ENCODE assay signal across 2 cellular contexts in genomic region chr13:29702912-29703351, GRCh38.
TF ChIP-seq lines count a peak whose summit lies in the region.

No MANE protein-coding gene starts in this region.

TF ChIP-seq in GM23338, 12 proteins besides CTCF, POLR2A, EP300 and RAD21 (continued from another document):
- TF ChIP-seq ZNF462 (CRISPR knock-in tag; IDR thresholded peaks at IDR 0.05), result no peak
- TF ChIP-seq NANOG (IDR thresholded peaks at IDR 0.05; ENCODE audit: borderline replicate concordance), result no peak
- no peak for TF ChIP-seq ETS1 (IDR thresholded peaks at IDR 0.05)
- TF ChIP-seq REST (IDR thresholded peaks at IDR 0.05; ENCODE audit: unreplicated experiment), result no peak
- TF ChIP-seq ZNF114 (CRISPR knock-in tag; IDR thresholded peaks at IDR 0.05), result no peak
- no peak for TF ChIP-seq POLR2AphosphoS5 (IDR thresholded peaks at IDR 0.05; ENCODE audit: low read depth)
- TF ChIP-seq EZH2 (IDR thresholded peaks at IDR 0.05; ENCODE audit: low read depth, unreplicated experiment), result no peak
- no peak for TF ChIP-seq EZH2phosphoT487 (IDR thresholded peaks at IDR 0.05; ENCODE audit: unreplicated experiment)
- TF ChIP-seq ZNF331 (CRISPR knock-in tag; IDR thresholded peaks at IDR 0.05; ENCODE audit: low read depth), result no peak

TF ChIP-seq in SK-N-SH, 30 proteins besides CTCF, POLR2A, EP300 and RAD21 (continued from another document):
- TF ChIP-seq IRF3 (IDR thresholded peaks at IDR 0.05; ENCODE audit: low read depth, low read length) (no peak), FOXM1 (IDR thresholded peaks at IDR 0.05; ENCODE audit: low read depth) (no peak), TCF12 (IDR thresholded peaks at IDR 0.05) (peak; percentile 23), GATA2 (CRISPR knock-in tag; IDR thresholded peaks at IDR 0.05) (no peak), RFX5 (IDR thresholded peaks at IDR 0.05; ENCODE audit: low read length) (no peak), YY1 (IDR thresholded peaks at IDR 0.05; ENCODE audit: low read depth) (no peak), MXI1 (IDR thresholded peaks at IDR 0.05; ENCODE audit: low read depth, low read length) (no peak), NFIC (IDR thresholded peaks at IDR 0.05; ENCODE audit: borderline replicate concordance) (peak; percentile 38; the same call in 1 of the 2 replicates), EZH2phosphoT487 (IDR thresholded peaks at IDR 0.05; ENCODE audit: borderline replicate concordance, low read depth) (no peak), USF1 (IDR thresholded peaks at IDR 0.05; ENCODE audit: borderline replicate concordance, low read depth) (no peak), PBX3 (IDR thresholded peaks at IDR 0.05) (no peak), RXRA (IDR thresholded peaks at IDR 0.05; ENCODE audit: borderline replicate concordance, low read depth) (peak; percentile 40; the same call in 1 of the 2 replicates), GABPA (IDR thresholded peaks at IDR 0.05; ENCODE audit: low read depth) (no peak), MEF2A (IDR thresholded peaks at IDR 0.05; ENCODE audit: borderline replicate concordance, low read depth) (no peak), REST (IDR thresholded peaks at IDR 0.05; ENCODE audit: low read depth, low read length) (no peak), SMC3 (IDR thresholded peaks at IDR 0.05; ENCODE audit: low read depth, low read length) (no peak), TEAD4 (IDR thresholded peaks at IDR 0.05; ENCODE audit: borderline replicate concordance, insufficient read depth) (no peak), RCOR1 (IDR thresholded peaks at IDR 0.05; ENCODE audit: low read length) (no peak), POLR2AphosphoS5 (IDR thresholded peaks at IDR 0.05; ENCODE audit: low read depth, low read length) (no peak), FOXJ3 (CRISPR knock-in tag; IDR thresholded peaks at IDR 0.05) (no peak), FOSL2 (IDR thresholded peaks at IDR 0.05; ENCODE audit: borderline replicate concordance, low read depth) (peak; percentile 48; the same call in 1 of the 2 replicates), CHD2 (IDR thresholded peaks at IDR 0.05; ENCODE audit: low read length, partially characterized antibody) (no peak)
